Comparison of ENCODE assay signal across 19 cellular contexts in genomic region chr18:22539045-22539444, GRCh38.
"Had no signal": no experiment of that assay in that cellular context is flagged by ENCODE, and none has a peak within 500 bp of the region (broad histone marks: within the 10 kb centered on the region; RNA-seq: fewer than 3 reads in every experiment).

No MANE protein-coding gene starts in this region.

- H3K27me3 ChIP-seq: cardiac muscle cell, colonic mucosa had no signal

- H3K27ac Mint-ChIP-seq: activated CD4-positive, alpha-beta T cell treated with anti-CD3 and anti-CD28 coated beads for 36 hours; activated CD8-positive, alpha-beta T cell treated with anti-CD3 and anti-CD28 coated beads for 36 hours; activated naive CD8-positive, alpha-beta T cell treated with anti-CD3 and anti-CD28 coated beads, Interleukin-2, amount 10 ng/mL, durations not matched to agents 7 days and 5 days; immature natural killer cell; naive thymus-derived CD8-positive, alpha-beta T cell; stimulated activated naive CD8-positive, alpha-beta T cell treated with anti-CD3 and anti-CD28 coated beads, Interleukin-15, Interleukin-2, amounts not matched to agents 100 ng/mL and 50 ng/mL, for 24 hours had no signal

- ATAC-seq: activated CD4-positive, alpha-beta T cell treated with anti-CD3 and anti-CD28 coated beads for 36 hours; activated CD8-positive, alpha-beta T cell treated with anti-CD3 and anti-CD28 coated beads for 36 hours; left colon; mucosa of descending colon; naive thymus-derived CD8-positive, alpha-beta T cell had no signal

- DNase-seq: activated CD4-positive, alpha-beta T cell treated with anti-CD3 and anti-CD28 coated beads for 36 hours; activated CD8-positive, alpha-beta memory T cell treated with anti-CD3 and anti-CD28 coated beads, Interleukin-2, amount 50 U/mL, for 4 hours; activated CD8-positive, alpha-beta T cell treated with anti-CD3 and anti-CD28 coated beads for 36 hours; activated naive CD8-positive, alpha-beta T cell treated with anti-CD3 and anti-CD28 coated beads, Interleukin-2, amount 10 ng/mL, durations not matched to agents 7 days and 5 days; colonic mucosa; effector memory CD4-positive, alpha-beta T cell; immature natural killer cell; left colon; mammary epithelial cell; mucosa of descending colon; naive thymus-derived CD8-positive, alpha-beta T cell; nucleus accumbens; stimulated activated CD4-positive, alpha-beta T cell treated with anti-CD3 and anti-CD28 coated beads, Interleukin-15, amount 100 ng/mL, for 24 hours; stimulated activated CD4-positive, alpha-beta T cell treated with anti-CD3 and anti-CD28 coated beads, Interleukin-4, amount 100 ng/mL, for 24 hours; T1000 had no signal

- H3K27ac ChIP-seq: cardiac muscle cell, colonic mucosa, epithelial cell of prostate, thoracic aorta had no signal

- H3K9me3 ChIP-seq: colonic mucosa, mucosa of descending colon, thoracic aorta had no signal

- H3K36me3 Mint-ChIP-seq: activated naive CD8-positive, alpha-beta T cell treated with anti-CD3 and anti-CD28 coated beads, Interleukin-2, amount 10 ng/mL, durations not matched to agents 7 days and 5 days had no signal

- H3K4me1 ChIP-seq: colonic mucosa had no signal

- H3K27me3 Mint-ChIP-seq: activated CD4-positive, alpha-beta T cell treated with anti-CD3 and anti-CD28 coated beads for 36 hours; activated CD8-positive, alpha-beta T cell treated with anti-CD3 and anti-CD28 coated beads for 36 hours; stimulated activated naive CD8-positive, alpha-beta T cell treated with anti-CD3 and anti-CD28 coated beads, Interleukin-15, Interleukin-2, amounts not matched to agents 100 ng/mL and 50 ng/mL, for 24 hours had no signal

- H3K36me3 ChIP-seq: cardiac muscle cell, colonic mucosa, thoracic aorta had no signal

- H3K9me3 Mint-ChIP-seq: stimulated activated naive CD8-positive, alpha-beta T cell treated with anti-CD3 and anti-CD28 coated beads, Interleukin-15, Interleukin-2, amounts not matched to agents 100 ng/mL and 50 ng/mL, for 24 hours had no signal

- H3K4me3 Mint-ChIP-seq: activated CD4-positive, alpha-beta T cell treated with anti-CD3 and anti-CD28 coated beads for 36 hours; activated CD8-positive, alpha-beta T cell treated with anti-CD3 and anti-CD28 coated beads for 36 hours; activated naive CD8-positive, alpha-beta T cell treated with anti-CD3 and anti-CD28 coated beads, Interleukin-2, amount 10 ng/mL, durations not matched to agents 7 days and 5 days; immature natural killer cell; naive thymus-derived CD8-positive, alpha-beta T cell; stimulated activated naive CD8-positive, alpha-beta T cell treated with anti-CD3 and anti-CD28 coated beads, Interleukin-15, Interleukin-2, amounts not matched to agents 100 ng/mL and 50 ng/mL, for 24 hours had no signal

- H3K4me3 ChIP-seq: cardiac muscle cell, colonic mucosa, mucosa of descending colon, thoracic aorta had no signal

- H3K4me1 Mint-ChIP-seq: activated CD4-positive, alpha-beta T cell treated with anti-CD3 and anti-CD28 coated beads for 36 hours; activated naive CD8-positive, alpha-beta T cell treated with anti-CD3 and anti-CD28 coated beads, Interleukin-2, amount 10 ng/mL, durations not matched to agents 7 days and 5 days; naive thymus-derived CD8-positive, alpha-beta T cell had no signal
